In genomic region chr3:129180461-129180860, GRCh38 we compare ENCODE assay signal across 11 cellular contexts. TPM values are rescaled to one million over a fixed set of nuclear protein-coding genes. Genes with fewer than 3 reads are reported as not detected.
DNase-seq lines count a peak whose midpoint lies in the region; ATAC-seq, FAIRE-seq and TF ChIP-seq lines count a peak whose summit lies in the region.
"Had no signal": no experiment of that assay in that cellular context is flagged by ENCODE, and none has a peak within 500 bp of the region (broad histone marks: within the 10 kb centered on the region; RNA-seq: fewer than 3 reads in every experiment).

No MANE protein-coding gene starts in this region.

- TSS peak; percentile 1 for BruUV-seq in K562 (replicated peaks; lab: Mats Ljungman, UMichigan)

- no peak for TF ChIP-seq POLR2A in A549 (IDR thresholded peaks at IDR 0.05; ENCODE audit: low read length)
- no peak for TF ChIP-seq POLR2A in K562 (conservative IDR thresholded peaks at IDR 0.05)

- H3K4me2 ChIP-seq in A549 (peak overlapping the region; percentile 93), K562 (ENCODE audit: insufficient read depth, low read length) (peak overlapping the region; percentile 58)

- 82% methylated on average over 1 of the region's 1 CpG for WGBS in A549 (ENCODE audit: missing lambda C conversion rate)
- WGBS in K562 (ENCODE audit: insufficient coverage, low coverage, missing lambda C conversion rate): 38% methylated on average over 1 of the region's 1 CpG

- CTCF ChIA-PET in A549 (lab: Yijun Ruan, JAX) (interaction anchor here (0.9 to 3.4 kb wide), 4 partner anchors 18 to 65 kb away, joined by 3 to 22 read pairs (median 7); no protein-coding TSS in a partner anchor), HEK293 (lab: Yijun Ruan, JAX) (no interaction called here), K562 (lab: Yijun Ruan, JAX; ENCODE audit: low intra/inter-chr PET ratio) (interaction anchor here (0.6 kb wide), 1 partner anchor 72 kb away, joined by 4 read pairs; no protein-coding TSS in a partner anchor)

- H3K79me2 ChIP-seq in K562 (ENCODE audit: control insufficient read depth, insufficient read depth, low read length): peaks cover 98% of the 10 kb centered on the region

- in situ Hi-C loops in K562 (cut with MboI): no loop called here

- no peak for DNase-seq in A549 (ENCODE audit: low read depth in 1 of 2, low spot score in 1 of 2)
- DNase-seq in K562 (ENCODE audit: extremely low read depth in 1 of 4, low spot score in 3 of 4): no peak
- no peak for DNase-seq in NOMO-1 treated with dmso at 0.1 percent for 144 hours (lab: John Stamatoyannopoulos, UW; ENCODE audit: unreplicated experiment)
- DNase-seq in NCI-H226: no peak
- no peak for DNase-seq in DMS53 (lab: John Stamatoyannopoulos, UW)
- no peak for DNase-seq in OCI-M1 (lab: John Stamatoyannopoulos, UW)
- DNase-seq: GF-D8, kidney glomerular epithelial cell had no signal

- H3K4me3 ChIP-seq in A549 (peak overlapping the region; percentile 8; the same call in 2 of the 3 replicates), HEK293 (ENCODE audit: low read depth, low read length) (no peak overlapping the region; the same call in 1 of the 2 replicates), K562 (peak overlapping the region; percentile 73; the same call in 1 of the 2 replicates), muscle layer of duodenum (ENCODE audit: low read depth in 1 of 2, low read length in 2 of 2) (peak overlapping the region; percentile 54 to 82)

- POLR2A ChIA-PET in A549 (lab: Yijun Ruan, JAX): interaction anchor here (0.7 kb wide), 1 partner anchor 49 kb away, joined by 8 read pairs; no protein-coding TSS in a partner anchor
- POLR2A ChIA-PET in HEK293 (lab: Yijun Ruan, JAX): no interaction called here
- POLR2A ChIA-PET in K562 (lab: Yijun Ruan, JAX): no interaction called here

- H3K36me3 ChIP-seq in HEK293 (ENCODE audit: control insufficient read depth in 2 of 2, insufficient read depth in 1 of 2, low read length in 2 of 2) (peaks cover 18 to 47% of the 10 kb centered on the region in 2 experiments; a peak in 2 of 3 replicates), K562 (ENCODE audit: control insufficient read depth, insufficient read depth, low read length) (peaks cover 63% of the 10 kb centered on the region), muscle layer of duodenum (ENCODE audit: control insufficient read depth in 1 of 2, insufficient read depth in 2 of 2, low read length in 2 of 2) (peaks cover 0 to 4% of the 10 kb centered on the region in 2 donors)

- intact Hi-C loops in K562 (cut with micrococcal nuclease): loop anchor here (5.0 kb wide), 1 partner anchor 47 kb away; no protein-coding TSS in a partner anchor

- no peaks in the 10 kb centered on the region for H3K27me3 ChIP-seq in K562 (ENCODE audit: control insufficient read depth in 2 of 2, insufficient read depth in 2 of 2, low read length in 2 of 2)
- no peaks in the 10 kb centered on the region for H3K27me3 ChIP-seq in muscle layer of duodenum (ENCODE audit: low read depth, low read length)

- ATAC-seq in A549: no peak
- no peak for ATAC-seq in K562
- ATAC-seq: HCT116 had no signal

- H3K9me3 ChIP-seq in A549 (no peaks in the 10 kb centered on the region), HEK293 (ENCODE audit: control insufficient read depth, insufficient read depth, low read depth, low read length) (no peaks in the 10 kb centered on the region), K562 (replicated peaks; ENCODE audit: control insufficient read depth, insufficient read depth, low read depth, low read length) (no peaks in the 10 kb centered on the region), muscle layer of duodenum (ENCODE audit: control insufficient read depth in 1 of 2, low read length in 2 of 2) (no peaks in the 10 kb centered on the region)

- peak overlapping the region; percentile 70 to 99; a peak in 2 of 4 replicates for H3K9ac ChIP-seq in K562 (ENCODE audit: insufficient read depth in 1 of 2, low read depth in 2 of 2, low read length in 2 of 2)

- TF ChIP-seq RAD21 in A549 (conservative IDR thresholded peaks at IDR 0.05 in 1 of 2, IDR thresholded peaks at IDR 0.05 in 1 of 2) (no peak), K562 (CRISPR knock-in tag; conservative IDR thresholded peaks at IDR 0.05 in 1 of 2, IDR thresholded peaks at IDR 0.05 in 1 of 2) (no peak)

- peaks cover 58% of the 10 kb centered on the region for H4K20me1 ChIP-seq in K562 (replicated peaks; ENCODE audit: control insufficient read depth, insufficient read depth, low read length)

- peaks cover 2% of the 10 kb centered on the region for H3K9me1 ChIP-seq in K562 (ENCODE audit: control insufficient read depth, insufficient read depth, low read length)

- no peak overlapping the region for H2AFZ ChIP-seq in K562 (ENCODE audit: low read depth, low read length)

- FAIRE-seq in A549 (lab: Jason Lieb, UNC) (no peak), K562 (lab: Jason Lieb, UNC) (no peak)

- H3K4me1 ChIP-seq in A549 (peaks cover 41% of the 10 kb centered on the region), HEK293 (ENCODE audit: control insufficient read depth, insufficient read depth, low read length) (peaks cover 7% of the 10 kb centered on the region), K562 (replicated peaks in 1 of 2; ENCODE audit: control insufficient read depth in 2 of 2, insufficient read depth in 2 of 2, low read length in 2 of 2) (peaks cover 15 to 21% of the 10 kb centered on the region in 2 experiments; a peak in 4 of 5 replicates), muscle layer of duodenum (ENCODE audit: control insufficient read depth in 1 of 2, insufficient read depth in 2 of 2, low read length in 2 of 2) (peaks cover 18 to 64% of the 10 kb centered on the region in 2 donors)

- no peak for TF ChIP-seq CTCF in A549 (IDR thresholded peaks at IDR 0.05)
- TF ChIP-seq CTCF in HEK293 (tag by site-specific recombination; IDR thresholded peaks at IDR 0.05): no peak
- no peak for TF ChIP-seq CTCF in K562 (IDR thresholded peaks at IDR 0.05 in 2 of 3, conservative IDR thresholded peaks at IDR 0.05 in 1 of 3; ENCODE audit: insufficient read depth in 2 of 3, low read depth in 1 of 3, low read length in 3 of 3)

- TF ChIP-seq EP300 in A549 (IDR thresholded peaks at IDR 0.05) (no peak), K562 (IDR thresholded peaks at IDR 0.05; ENCODE audit: low read length) (no peak)

- H3K27ac ChIP-seq in A549 (no peak overlapping the region), HEK293 (ENCODE audit: extremely low read depth, low read depth, low read length) (no peak overlapping the region), K562 (ENCODE audit: extremely low read depth, low read depth, low read length) (no peak overlapping the region), muscle layer of duodenum (ENCODE audit: low read length) (peak overlapping the region; percentile 70)

RNA-seq across cellular contexts. Expression of gene CNBP, which starts 3.2 kb away (rescaled TPM):
- polyA plus RNA-seq in A549 (2011; rRNA removed) (309 and 365 TPM in 2 replicates), A549 (2017; fragmentation: RNase III; extraction: RNeasy Plus Mini Kit Qiagen cat#74134 plus additional on column Dnase treatment) (304 to 324 TPM (median 312 TPM) in 3 replicates), K562 (2011; rRNA removed) (387 and 478 TPM in 2 replicates), K562 (2014; fragmentation: Illumina TruSeq; extraction: Trizol) (390 and 412 TPM in 2 replicates), K562 (2014; fragmentation: Nextera tagmentation; extraction: Ambion mirVana) (100 to 1,000 TPM; 708 to 717 TPM), K562 (2014; rRNA removed) (404 and 421 TPM in 2 replicates)
- 217 TPM in 2 replicates for polyA plus RNA-seq in A549 (2012; cell fraction: cytosol; rRNA removed)
- 88.8 and 136 TPM in 2 replicates for polyA plus RNA-seq in A549 (2012; cell fraction: nucleus; rRNA removed)
- polyA minus RNA-seq in A549 (2011; rRNA and poly(A)+ RNA removed): 143 and 152 TPM in 2 replicates
- 92.9 and 163 TPM in 2 replicates for total RNA-seq in K562 (2011; cell fraction: chromatin; rRNA removed; ENCODE audit: low replicate concordance)
- 61.9 and 72.2 TPM in 2 replicates for total RNA-seq in K562 (2011; cell fraction: nucleolus; rRNA removed)
- 89.3 and 110 TPM in 2 replicates for total RNA-seq in K562 (2011; cell fraction: nucleoplasm; rRNA removed)
- total RNA-seq in K562 (2014; rRNA removed) (283 and 284 TPM in 2 replicates), K562 (2014; rRNA removed; fragmentation: Illumina TruSeq; extraction: Trizol) (338 and 375 TPM in 2 replicates), K562 (2015; rRNA removed; fragmentation: Illumina TruSeq; extraction: Trizol) (321 and 348 TPM in 2 replicates), K562 (2021) (331 and 354 TPM in 2 replicates)
- polyA plus RNA-seq in K562 (2011; cell fraction: cytosol; rRNA removed): 251 and 375 TPM in 2 replicates
- polyA plus RNA-seq in K562 (2011; cell fraction: nucleus; rRNA removed): 114 and 190 TPM in 2 replicates
- 291 and 314 TPM in 2 replicates for polyA plus RNA-seq in K562 (2012)
- polyA minus RNA-seq in K562 (2011; rRNA and poly(A)+ RNA removed): 394 and 432 TPM in 2 replicates
- polyA minus RNA-seq in K562 (2011; cell fraction: cytosol; rRNA and poly(A)+ RNA removed): 139 and 145 TPM in 2 replicates
- polyA minus RNA-seq in K562 (2011; cell fraction: nucleus; rRNA and poly(A)+ RNA removed): 33.1 and 62.2 TPM in 2 replicates

RNA-seq across cellular contexts. Expression of gene ISY1, which starts 19.6 kb away (rescaled TPM):
- polyA plus RNA-seq in A549 (2011; rRNA removed) (21.3 and 27.6 TPM in 2 replicates), A549 (2017; fragmentation: RNase III; extraction: RNeasy Plus Mini Kit Qiagen cat#74134 plus additional on column Dnase treatment) (21.4 to 24.1 TPM (median 23.2 TPM) in 3 replicates), K562 (2011; rRNA removed) (27.8 and 32.9 TPM in 2 replicates), K562 (2014; fragmentation: Illumina TruSeq; extraction: Trizol) (22.4 and 27.0 TPM in 2 replicates), K562 (2014; fragmentation: Nextera tagmentation; extraction: Ambion mirVana) (10 to 100 TPM; 41.9 to 50.0 TPM), K562 (2014; rRNA removed) (23.4 and 23.5 TPM in 2 replicates)
- polyA plus RNA-seq in A549 (2012; cell fraction: cytosol; rRNA removed): 16.9 and 19.1 TPM in 2 replicates
- 9.9 and 11.4 TPM in 2 replicates for polyA plus RNA-seq in A549 (2012; cell fraction: nucleus; rRNA removed)
- 8.3 and 12.7 TPM in 2 replicates for polyA minus RNA-seq in A549 (2011; rRNA and poly(A)+ RNA removed)
- total RNA-seq in K562 (2011; cell fraction: chromatin; rRNA removed; ENCODE audit: low replicate concordance): 6.4 and 9.0 TPM in 2 replicates
- 3.6 and 4.8 TPM in 2 replicates for total RNA-seq in K562 (2011; cell fraction: nucleolus; rRNA removed)
- 5.1 and 7.9 TPM in 2 replicates for total RNA-seq in K562 (2011; cell fraction: nucleoplasm; rRNA removed)
- total RNA-seq in K562 (2014; rRNA removed) (30.1 and 31.6 TPM in 2 replicates), K562 (2014; rRNA removed; fragmentation: Illumina TruSeq; extraction: Trizol) (37.7 and 45.3 TPM in 2 replicates), K562 (2015; rRNA removed; fragmentation: Illumina TruSeq; extraction: Trizol) (32.8 and 39.0 TPM in 2 replicates), K562 (2021) (26.1 and 29.6 TPM in 2 replicates)
- 42.7 and 44.7 TPM in 2 replicates for polyA plus RNA-seq in K562 (2011; cell fraction: cytosol; rRNA removed)
- 5.8 and 6.4 TPM in 2 replicates for polyA plus RNA-seq in K562 (2011; cell fraction: nucleus; rRNA removed)
- 27.8 and 32.1 TPM in 2 replicates for polyA plus RNA-seq in K562 (2012)
- 18.0 and 19.9 TPM in 2 replicates for polyA minus RNA-seq in K562 (2011; rRNA and poly(A)+ RNA removed)
- polyA minus RNA-seq in K562 (2011; cell fraction: cytosol; rRNA and poly(A)+ RNA removed): 12.8 and 16.4 TPM in 2 replicates
- polyA minus RNA-seq in K562 (2011; cell fraction: nucleus; rRNA and poly(A)+ RNA removed): 5.4 and 6.1 TPM in 2 replicates

RNA-seq across cellular contexts. Expression of gene RAB43, which starts 58.9 kb away (rescaled TPM):
- polyA plus RNA-seq in A549 (2011; rRNA removed): 1.6 and 2.6 TPM in 2 replicates
- polyA plus RNA-seq in A549 (2012; cell fraction: cytosol; rRNA removed): 2.4 and 4.1 TPM in 2 replicates
- polyA plus RNA-seq in A549 (2012; cell fraction: nucleus; rRNA removed): 4.3 and 5.3 TPM in 2 replicates
- polyA plus RNA-seq in A549 (2017; fragmentation: RNase III; extraction: RNeasy Plus Mini Kit Qiagen cat#74134 plus additional on column Dnase treatment): 2.0 to 3.0 TPM (median 2.9 TPM) in 3 replicates
- polyA minus RNA-seq in A549 (2011; rRNA and poly(A)+ RNA removed): 0.95 and 2.7 TPM in 2 replicates
- 1.8 and 11.3 TPM in 2 replicates for total RNA-seq in K562 (2011; cell fraction: chromatin; rRNA removed; ENCODE audit: low replicate concordance)
- 6.7 and 7.5 TPM in 2 replicates for total RNA-seq in K562 (2011; cell fraction: nucleolus; rRNA removed)
- total RNA-seq in K562 (2011; cell fraction: nucleoplasm; rRNA removed): 4.0 and 6.0 TPM in 2 replicates
- 3.2 and 4.1 TPM in 2 replicates for total RNA-seq in K562 (2014; rRNA removed)
- not detected in 2 replicates for total RNA-seq in K562 (2014; rRNA removed; fragmentation: Illumina TruSeq; extraction: Trizol)
- 0.57 and 1.1 TPM in 2 replicates for total RNA-seq in K562 (2015; rRNA removed; fragmentation: Illumina TruSeq; extraction: Trizol)
- total RNA-seq in K562 (2021): 5.4 and 6.8 TPM in 2 replicates
- 1.7 and 2.5 TPM in 2 replicates for polyA plus RNA-seq in K562 (2011; rRNA removed)
- 2.9 and 5.1 TPM in 2 replicates for polyA plus RNA-seq in K562 (2011; cell fraction: cytosol; rRNA removed)
- 9.6 and 11.4 TPM in 2 replicates for polyA plus RNA-seq in K562 (2011; cell fraction: nucleus; rRNA removed)
- polyA plus RNA-seq in K562 (2012): 2.9 and 15.6 TPM in 2 replicates
- polyA plus RNA-seq in K562 (2014; fragmentation: Illumina TruSeq; extraction: Trizol): 1.4 TPM in 1 of 2 replicates, not detected in the other
- polyA plus RNA-seq in K562 (2014; fragmentation: Nextera tagmentation; extraction: Ambion mirVana): under 1 TPM; 0.04 to 0.07 TPM
- 2.9 and 3.8 TPM in 2 replicates for polyA plus RNA-seq in K562 (2014; rRNA removed)
- 0.24 and 0.88 TPM in 2 replicates for polyA minus RNA-seq in K562 (2011; rRNA and poly(A)+ RNA removed)
- polyA minus RNA-seq in K562 (2011; cell fraction: cytosol; rRNA and poly(A)+ RNA removed): 1.5 and 2.3 TPM in 2 replicates
- 2.8 and 3.2 TPM in 2 replicates for polyA minus RNA-seq in K562 (2011; cell fraction: nucleus; rRNA and poly(A)+ RNA removed)
